Comparison of ENCODE assay signal across 20 cellular contexts in genomic region chr6:64376394-64376793, GRCh38.
A peak's percentile ranks its signal among the peaks of the same experiment; 100 is the strongest.
DNase-seq lines count a peak whose midpoint lies in the region; ATAC-seq, FAIRE-seq and TF ChIP-seq lines count a peak whose summit lies in the region.
"Had no signal": no experiment of that assay in that cellular context is flagged by ENCODE, and none has a peak within 500 bp of the region (broad histone marks: within the 10 kb centered on the region; RNA-seq: fewer than 3 reads in every experiment).

No MANE protein-coding gene starts in this region.

- no peak overlapping the region for H4K91ac ChIP-seq in H1 (replicated peaks; ENCODE audit: insufficient read length, low read length)

- H3K4me1 Mint-ChIP-seq in natural killer cell (no peaks in the 10 kb centered on the region), nephron progenitor cell (no peaks in the 10 kb centered on the region)

- H3K9ac ChIP-seq in SK-N-SH (no peak overlapping the region), H1 (replicated peaks in 1 of 4; ENCODE audit: extremely low read depth in 1 of 4, low read depth in 3 of 4, low read length in 3 of 4) (no peak overlapping the region), mesendoderm (ENCODE audit: low read length) (no peak overlapping the region)

- no peak for TF ChIP-seq RAD21 in SK-N-SH (IDR thresholded peaks at IDR 0.05; ENCODE audit: low read length)
- no peak for TF ChIP-seq RAD21 in H1 (IDR thresholded peaks at IDR 0.05 in 1 of 2, conservative IDR thresholded peaks at IDR 0.05 in 1 of 2; ENCODE audit: low read depth in 2 of 2, low read length in 2 of 2)

- intact Hi-C loops in natural killer cell (cut with micrococcal nuclease) = no loop called here

- no peaks in the 10 kb centered on the region for H3K4me1 ChIP-seq in SK-N-SH (ENCODE audit: control insufficient read depth in 1 of 2, insufficient read depth in 2 of 2, low read depth in 1 of 2, low read length in 1 of 2)
- no peaks in the 10 kb centered on the region; a peak in 1 of 7 replicates for H3K4me1 ChIP-seq in H1 (replicated peaks in 1 of 4; ENCODE audit: control insufficient read depth in 3 of 4, insufficient read depth in 4 of 4, low read length in 3 of 4)
- H3K4me1 ChIP-seq in mesendoderm (ENCODE audit: control insufficient read depth, low read depth, low read length) = no peaks in the 10 kb centered on the region
- H3K4me1 ChIP-seq: BE2C had no signal

- H2AFZ ChIP-seq in SK-N-SH (ENCODE audit: low read depth) = no peak overlapping the region
- H2AFZ ChIP-seq in H1 (ENCODE audit: low read length) = peak overlapping the region; percentile 84

- H3F3A ChIP-seq in SK-N-SH (replicated peaks; ENCODE audit: insufficient read depth) = no peaks in the 10 kb centered on the region

- H3K23ac ChIP-seq in H1 (ENCODE audit: insufficient read length) (no peak overlapping the region), mesendoderm (ENCODE audit: low read length) (no peak overlapping the region)

- no peak overlapping the region for H3K27ac Mint-ChIP-seq in natural killer cell
- H3K27ac Mint-ChIP-seq in nephron progenitor cell = no peak overlapping the region
- H3K27ac Mint-ChIP-seq: CD4-positive, alpha-beta T cell had no signal

- POLR2A ChIA-PET in SK-N-SH (lab: Yijun Ruan, JAX) (no interaction called here), H1 (lab: Charles Lee; ENCODE audit: partially characterized antibody) (no interaction called here)

- no peak overlapping the region for H2BK5ac ChIP-seq in H1 (ENCODE audit: low read depth, low read length)
- no peak overlapping the region for H2BK5ac ChIP-seq in mesendoderm (ENCODE audit: low read length)

- H3K79me2 ChIP-seq in SK-N-SH (ENCODE audit: insufficient read depth) (no peaks in the 10 kb centered on the region), H1 (ENCODE audit: control insufficient read depth in 1 of 2, insufficient read depth in 2 of 2, low read length in 2 of 2) (no peaks in the 10 kb centered on the region), mesendoderm (ENCODE audit: control insufficient read depth, insufficient read depth, low read length) (no peaks in the 10 kb centered on the region)

- H4K5ac ChIP-seq in H1 (ENCODE audit: insufficient read length, low read depth, low read length) = no peak overlapping the region
- H4K5ac ChIP-seq in mesendoderm (ENCODE audit: low read length) = no peak overlapping the region

- TF ChIP-seq CTCF in SK-N-SH (IDR thresholded peaks at IDR 0.05) = no peak
- TF ChIP-seq CTCF in H1 (IDR thresholded peaks at IDR 0.05; ENCODE audit: control extremely low read depth in 1 of 3, insufficient read depth in 1 of 3, low read depth in 1 of 3, low read length in 3 of 3) = no peak
- no peak for TF ChIP-seq CTCF in natural killer cell (IDR thresholded peaks at IDR 0.05)
- TF ChIP-seq CTCF in nephron progenitor cell (IDR thresholded peaks at IDR 0.05) = no peak

- H3K79me1 ChIP-seq in H1 (ENCODE audit: low read depth, low read length) (no peaks in the 10 kb centered on the region), mesendoderm (ENCODE audit: low read length) (no peaks in the 10 kb centered on the region)

- H2BK120ac ChIP-seq in H1 (replicated peaks; ENCODE audit: low read depth, low read length) (no peak overlapping the region), mesendoderm (ENCODE audit: low read depth, low read length) (no peak overlapping the region)

- no peaks in the 10 kb centered on the region for H3K27me3 Mint-ChIP-seq in natural killer cell (ENCODE audit: low read depth in 2 of 2)
- H3K27me3 Mint-ChIP-seq in nephron progenitor cell (ENCODE audit: low read depth, poor library complexity) = no peaks in the 10 kb centered on the region
- H3K27me3 Mint-ChIP-seq: CD4-positive, alpha-beta T cell had no signal

- TF ChIP-seq EP300 in SK-N-SH (IDR thresholded peaks at IDR 0.05; ENCODE audit: borderline replicate concordance in 1 of 2, low read depth in 1 of 2, low read length in 1 of 2) (no peak), H1 (IDR thresholded peaks at IDR 0.05; ENCODE audit: borderline replicate concordance in 1 of 2, low read depth in 2 of 2, low read length in 2 of 2) (no peak)

- CTCF ChIA-PET in SK-N-SH (lab: Yijun Ruan, JAX) (no interaction called here), H1 (lab: Charles Lee; ENCODE audit: partially characterized antibody) (interaction anchor here (1.0 kb wide), 1 partner anchor 14 kb away, joined by 3 read pairs; no protein-coding TSS in a partner anchor)

- H3K56ac ChIP-seq in H1 (replicated peaks; ENCODE audit: insufficient read length, low read depth, low read length) = no peak overlapping the region
- H3K56ac ChIP-seq in mesendoderm (ENCODE audit: low read length) = no peak overlapping the region

- H3K4me3 ChIP-seq in SK-N-SH (ENCODE audit: low read depth in 2 of 2, low read length in 1 of 2) (no peak overlapping the region), H1 (ENCODE audit: extremely low read depth in 1 of 4, insufficient read depth in 2 of 4, low read depth in 3 of 4, low read length in 4 of 4) (no peak overlapping the region), mesendoderm (ENCODE audit: low read length) (no peak overlapping the region)
- H3K4me3 ChIP-seq: SK-N-MC had no signal

- H3K27me3 ChIP-seq in SK-N-SH (ENCODE audit: insufficient read depth) (no peaks in the 10 kb centered on the region), H1 (replicated peaks in 1 of 4; ENCODE audit: control insufficient read depth in 3 of 4, extremely low read depth in 1 of 4, insufficient read depth in 3 of 4, low read length in 3 of 4) (no peaks in the 10 kb centered on the region), mesendoderm (ENCODE audit: insufficient read depth, low read length, poor library complexity) (no peaks in the 10 kb centered on the region)
- H3K27me3 ChIP-seq: BE2C had no signal

- H3K27ac ChIP-seq in SK-N-SH (ENCODE audit: low read depth in 2 of 2, low read length in 1 of 2) = no peak overlapping the region
- no peak overlapping the region for H3K27ac ChIP-seq in H1 (ENCODE audit: low read depth, low read length)
- no peak overlapping the region for H3K27ac ChIP-seq in mesendoderm (ENCODE audit: low read depth, low read length)
- H3K27ac ChIP-seq: 22Rv1, SK-N-MC had no signal

- H3K4me2 ChIP-seq in SK-N-SH (no peak overlapping the region), H1 (ENCODE audit: insufficient read depth in 1 of 2, low read depth in 2 of 2, low read length in 2 of 2) (no peak overlapping the region), mesendoderm (ENCODE audit: low read length) (no peak overlapping the region)

- H3K9me2 ChIP-seq in SK-N-SH = no peaks in the 10 kb centered on the region

- TF ChIP-seq POLR2A in H1 (IDR thresholded peaks at IDR 0.05; ENCODE audit: control extremely low read depth in 1 of 2, low read depth in 2 of 2, low read length in 2 of 2) = no peak

- H3K4ac ChIP-seq in H1 (replicated peaks; ENCODE audit: insufficient read length, low read depth, low read length) (no peak overlapping the region), mesendoderm (ENCODE audit: low read depth, low read length) (no peak overlapping the region)

- H3K4me3 Mint-ChIP-seq in natural killer cell (no peak overlapping the region), nephron progenitor cell (no peak overlapping the region)
- H3K4me3 Mint-ChIP-seq: CD4-positive, alpha-beta T cell had no signal

- H2BK20ac ChIP-seq in H1 (ENCODE audit: low read length) = no peak overlapping the region

- H3K9me3 Mint-ChIP-seq in natural killer cell (peaks cover 14 to 36% of the 10 kb centered on the region in 2 donors), nephron progenitor cell (peaks cover 16% of the 10 kb centered on the region)

- DNase-seq in SK-N-SH = no peak
- DNase-seq in H1 (ENCODE audit: low read depth in 1 of 2, low spot score in 2 of 2) = peak in 1 of 2 experiments; percentile 29
- peak; percentile 95 for DNase-seq in mesendoderm
- no peak for DNase-seq in natural killer cell
- no peak for DNase-seq in nephron progenitor cell
- DNase-seq in NCI-H1694 treated with DMSO at 0.1 percent for 48 hours (lab: John Stamatoyannopoulos, UW) = no peak
- DNase-seq: BE2C; CD4-positive, alpha-beta T cell; KG1; NCI-H1048; NCI-H146; NCI-H2081 treated with DMSO at 0.1 percent for 48 hours; NCI-H524; Right ventricle myocardium superior had no signal

- H2BK12ac ChIP-seq in H1 (ENCODE audit: low read depth, low read length) = no peak overlapping the region; the same call in 1 of the 2 replicates

- H3K36me3 Mint-ChIP-seq in natural killer cell = peaks cover 6% of the 10 kb centered on the region
- H3K36me3 Mint-ChIP-seq in nephron progenitor cell (ENCODE audit: low read depth) = no peaks in the 10 kb centered on the region

- ATAC-seq in SK-N-SH treated with all-trans-retinoic acid at 6 μM for 48 hours (no peak; the same call in 2 of the 3 replicates), natural killer cell (no peak), GM21423 (IDR thresholded peaks at IDR 0.05; ENCODE audit: unreplicated experiment) (no peak)
- ATAC-seq: HepG2 had no signal

- no peaks in the 10 kb centered on the region for H4K20me1 ChIP-seq in SK-N-SH (ENCODE audit: insufficient read depth)
- H4K20me1 ChIP-seq in H1 (replicated peaks in 1 of 2; ENCODE audit: control insufficient read depth in 1 of 2, insufficient read depth in 2 of 2, low read length in 2 of 2) = no peaks in the 10 kb centered on the region

- H3K18ac ChIP-seq in H1 (ENCODE audit: extremely low read depth, low read length) = no peak overlapping the region
- H3K18ac ChIP-seq in mesendoderm (ENCODE audit: low read length) = no peak overlapping the region

- FAIRE-seq in H1 (lab: Jason Lieb, UNC) = peak; percentile 50
- FAIRE-seq: HepG2, RCC 7860 had no signal

- H4K8ac ChIP-seq in H1 (ENCODE audit: extremely low read depth, insufficient read depth, low read length) (no peak overlapping the region), mesendoderm (ENCODE audit: low read depth, low read length) (no peak overlapping the region)

- H2AK5ac ChIP-seq in H1 (ENCODE audit: low read depth, low read length) (no peak overlapping the region), mesendoderm (ENCODE audit: low read length) (no peak overlapping the region)

- H3K14ac ChIP-seq in H1 (ENCODE audit: insufficient read length) = no peak overlapping the region

- no peaks in the 10 kb centered on the region for H3K23me2 ChIP-seq in H1 (ENCODE audit: low read depth, low read length)

- H3K36me3 ChIP-seq in SK-N-SH (replicated peaks in 1 of 2; ENCODE audit: control insufficient read depth in 1 of 2, insufficient read depth in 2 of 2, low read length in 1 of 2) (no peaks in the 10 kb centered on the region), H1 (ENCODE audit: control insufficient read depth in 2 of 4, insufficient read depth in 4 of 4, low read length in 3 of 4) (no peaks in the 10 kb centered on the region), mesendoderm (ENCODE audit: control insufficient read depth, insufficient read depth, low read length) (no peaks in the 10 kb centered on the region)
- H3K36me3 ChIP-seq: BE2C had no signal

- no peaks in the 10 kb centered on the region for H3K9me3 ChIP-seq in SK-N-SH
- no peaks in the 10 kb centered on the region for H3K9me3 ChIP-seq in H1 (ENCODE audit: insufficient read depth in 2 of 2, low read depth in 1 of 2, low read length in 1 of 2)
- H3K9me3 ChIP-seq: BE2C had no signal

- H2BK15ac ChIP-seq in H1 (ENCODE audit: low read length) (no peak overlapping the region), mesendoderm (replicated peaks; ENCODE audit: low read depth) (no peak overlapping the region)

- 49% methylated on average over 5 of the region's 5 CpGs for WGBS in SK-N-SH (ENCODE audit: low lambda C conversion rate)
- 68% methylated on average over 5 of the region's 5 CpGs; no CpG with 5 or more reads in 1 of the 2 experiments for WGBS in H1 (ENCODE audit: extremely low coverage in 1 of 2, insufficient coverage in 1 of 2, insufficient read length in 1 of 2, insufficient replicate concordance in 2 of 2, low coverage in 1 of 2, low lambda C conversion rate in 2 of 2, missing lambda C conversion rate in 1 of 2), 2 experiments
- no CpG with 5 or more reads among the region's 5 CpGs for WGBS in mesendoderm (ENCODE audit: extremely low coverage, insufficient coverage, low lambda C conversion rate)
